ENCODE assay signal across 13 cellular contexts in the genomic region with DNA sequence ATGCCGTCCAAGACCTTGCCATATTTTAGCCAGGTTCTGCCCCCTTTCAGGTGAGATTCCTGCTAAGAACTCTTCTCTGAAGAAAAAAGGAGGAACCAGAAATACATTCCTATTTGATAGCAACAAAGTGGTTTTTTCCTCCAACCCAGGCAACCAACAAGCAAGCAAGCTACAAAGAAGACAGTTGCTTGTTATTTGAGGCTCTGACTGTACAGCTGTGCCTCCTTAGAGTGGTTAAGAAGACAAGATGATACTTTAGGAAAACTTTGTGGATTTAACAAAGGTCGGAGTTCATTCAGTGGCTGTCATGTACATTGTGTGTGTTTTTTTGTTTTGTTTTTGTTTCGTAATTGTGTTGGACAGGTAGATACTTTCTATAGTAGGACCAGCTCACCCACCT. TPM values are rescaled to one million over a fixed set of nuclear protein-coding genes. Genes with fewer than 3 reads are reported as not detected.
DNase-seq lines count a peak whose midpoint lies in the region; ATAC-seq and TF ChIP-seq lines count a peak whose summit lies in the region.
"Had no signal": no experiment of that assay in that cellular context is flagged by ENCODE, and none has a peak within 500 bp of the region (broad histone marks: within the 10 kb centered on the region; RNA-seq: fewer than 3 reads in every experiment).

No MANE protein-coding gene starts in this region.

- no peak for TF ChIP-seq POLR2A in uterus (IDR thresholded peaks at IDR 0.05)

- DNase-seq in heart right ventricle: no peak
- no peak for DNase-seq in left ventricle myocardium superior
- DNase-seq in epithelial cell of prostate (ENCODE audit: low read depth, low spot score): no peak
- no peak for DNase-seq in neural crest cell (ENCODE audit: low read depth, low spot score)
- no peak for DNase-seq in uterus
- DNase-seq in RWPE1 (ENCODE audit: low spot score): no peak
- no peak for DNase-seq in NCI-H748 (lab: John Stamatoyannopoulos, UW; ENCODE audit: unreplicated experiment)
- DNase-seq: ACHN; activated CD8-positive, alpha-beta T cell treated with anti-CD3 and anti-CD28 coated beads, Interleukin-2, amount 10 ng/mL, durations not matched to agents 7 days and 5 days; aorta; NCI-H1105; posterior cingulate gyrus had no signal

- POLR2A ChIA-PET in RWPE1 (lab: Yijun Ruan, JAX; ENCODE audit: low non-redundant PET): no interaction called here

- no peak overlapping the region for H3K4me3 Mint-ChIP-seq in neural crest cell
- H3K4me3 Mint-ChIP-seq: activated CD8-positive, alpha-beta T cell treated with anti-CD3 and anti-CD28 coated beads, Interleukin-2, amount 10 ng/mL, durations not matched to agents 7 days and 5 days had no signal

- H3K27me3 ChIP-seq in heart right ventricle (peaks cover 0 to 49% (median 0%) of the 10 kb centered on the region in 7 donors), uterus (no peaks in the 10 kb centered on the region)

- peaks cover 87% of the 10 kb centered on the region for H3K4me1 Mint-ChIP-seq in neural crest cell

- no peaks in the 10 kb centered on the region for H3K9me3 ChIP-seq in heart right ventricle
- H3K9me3 ChIP-seq in uterus: no peaks in the 10 kb centered on the region

- H3K4me3 ChIP-seq in heart right ventricle (no peak overlapping the region), uterus (no peak overlapping the region)

- H3K27ac ChIP-seq in heart right ventricle (peak overlapping the region in 7 of 10 donors; percentile 86 to 95 (median 91)), epithelial cell of prostate (peak overlapping the region; percentile 99), uterus (peak overlapping the region; percentile 88 to 91), RWPE1 (no peak overlapping the region)

- TF ChIP-seq CTCF in heart right ventricle (IDR thresholded peaks at IDR 0.05): no peak
- no peak for TF ChIP-seq CTCF in neural crest cell (conservative IDR thresholded peaks at IDR 0.05)
- no peak for TF ChIP-seq CTCF in uterus (IDR thresholded peaks at IDR 0.05)
- no peak for TF ChIP-seq CTCF in RWPE1 (conservative IDR thresholded peaks at IDR 0.05; ENCODE audit: low read depth)

- H3K4me1 ChIP-seq in heart right ventricle (peaks cover 28 to 78% (median 62%) of the 10 kb centered on the region in 9 donors), uterus (peaks cover 6 to 18% of the 10 kb centered on the region in 2 donors)

- no peak for ATAC-seq in heart right ventricle
- ATAC-seq in left ventricle myocardium superior: no peak
- no peak for ATAC-seq in GM18870 (IDR thresholded peaks at IDR 0.05; ENCODE audit: unreplicated experiment)
- ATAC-seq: activated CD8-positive, alpha-beta T cell treated with anti-CD3 and anti-CD28 coated beads, Interleukin-2, amount 10 ng/mL, durations not matched to agents 7 days and 5 days had no signal

- WGBS in heart right ventricle, 2 donors: 85 to 88% methylated on average over 3 of the region's 3 CpGs

- intact Hi-C loops in heart right ventricle (cut with DNase I) (loop anchor here in 1 of 10 donors (10.0 kb wide), 1 partner anchor 49 kb away; no protein-coding TSS in a partner anchor), left ventricle myocardium superior (cut with micrococcal nuclease) (loop anchor here (10.0 kb wide), 1 partner anchor 49 kb away; no protein-coding TSS in a partner anchor), uterus (cut with DNase I; ENCODE audit: low total_unique reads) (no loop called here)

- CTCF ChIA-PET in RWPE1 (lab: Yijun Ruan, JAX): no interaction called here

- peak overlapping the region; percentile 74 for H3K27ac Mint-ChIP-seq in neural crest cell (ENCODE audit: unreplicated experiment)
- H3K27ac Mint-ChIP-seq: activated CD8-positive, alpha-beta T cell treated with anti-CD3 and anti-CD28 coated beads, Interleukin-2, amount 10 ng/mL, durations not matched to agents 7 days and 5 days had no signal

- no peaks in the 10 kb centered on the region for H3K36me3 Mint-ChIP-seq in neural crest cell (ENCODE audit: low read depth)

- no peaks in the 10 kb centered on the region for H3K36me3 ChIP-seq in heart right ventricle
- no peaks in the 10 kb centered on the region for H3K36me3 ChIP-seq in uterus

- no peaks in the 10 kb centered on the region for H3K27me3 Mint-ChIP-seq in neural crest cell (ENCODE audit: low read depth)

- no peaks in the 10 kb centered on the region for H3K9me3 Mint-ChIP-seq in neural crest cell

RNA-seq across cellular contexts. Expression of gene TEAD1, which starts 21.7 kb away (rescaled TPM):
- total RNA-seq in heart right ventricle (100 to 1,000 TPM; 107 to 138 (median 117) TPM), left ventricle myocardium superior (127 TPM), neural crest cell (84.1 and 87.3 TPM in 2 replicates), uterus (100 to 1,000 TPM in 2 of 4 donors, 10 to 100 TPM in 2; 38.8 to 110 (median 75.3) TPM)
- 10 to 100 TPM; 12.7 to 19.1 TPM for polyA plus RNA-seq in heart right ventricle
